In the genomic region with DNA sequence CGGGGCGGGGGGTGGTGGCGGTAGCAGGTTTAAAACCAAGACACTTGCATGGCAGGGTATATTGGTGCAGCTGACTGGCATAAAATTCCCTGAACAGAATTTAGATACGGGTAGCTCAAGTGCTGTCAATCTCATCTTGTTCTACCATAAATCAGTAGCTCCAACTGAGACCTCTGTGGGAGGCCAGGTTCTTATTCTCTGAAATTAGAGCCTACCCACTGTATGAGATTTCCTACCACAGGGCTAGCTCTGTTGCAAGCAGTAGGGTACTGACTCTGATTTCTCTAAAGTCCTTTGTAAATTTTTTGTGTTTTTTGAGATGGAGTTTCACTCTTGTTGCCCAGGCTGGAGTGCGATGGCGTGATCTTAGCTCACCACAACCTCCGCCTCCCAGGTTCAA, we compare ENCODE assay signal across 24 cellular contexts.
"Had no signal": no experiment of that assay in that cellular context is flagged by ENCODE, and none has a peak within 500 bp of the region (broad histone marks: within the 10 kb centered on the region; RNA-seq: fewer than 3 reads in every experiment).

No MANE protein-coding gene starts in this region.

- H3K27ac ChIP-seq: adrenal gland, body of pancreas, foreskin keratinocyte, gastrocnemius medialis, heart left ventricle had no signal

- H3K4me3 ChIP-seq: adrenal gland, body of pancreas, gastrocnemius medialis, heart left ventricle had no signal

- DNase-seq: activated CD4-positive, alpha-beta memory T cell treated with anti-CD3 and anti-CD28 coated beads for 36 hours; activated CD4-positive, alpha-beta T cell treated with anti-CD3 and anti-CD28 coated beads for 36 hours; activated CD4-positive, alpha-beta T cell treated with anti-CD3 and anti-CD28 coated beads, Interleukin-2, amount 10 ng/mL, durations not matched to agents 24 days and 14 days; activated CD4-positive, CD25-positive, alpha-beta regulatory T cell; activated CD4-positive, CD25-positive, alpha-beta regulatory T cell treated with anti-CD3 and anti-CD28 coated beads, Interleukin-2, amount 50 U/mL, for 72 hours; activated CD8-positive, alpha-beta memory T cell treated with anti-CD3 and anti-CD28 coated beads, Interleukin-2, amount 10 ng/mL, durations not matched to agents 7 days and 5 days; activated CD8-positive, alpha-beta memory T cell treated with anti-CD3 and anti-CD28 coated beads, Interleukin-2, amount 50 U/mL, for 4 hours; activated CD8-positive, alpha-beta T cell treated with anti-CD3 and anti-CD28 coated beads, Interleukin-2, amount 10 ng/mL, durations not matched to agents 7 days and 5 days; activated effector memory CD4-positive, alpha-beta T cell treated with anti-CD3 and anti-CD28 coated beads, Interleukin-2, amount 50 U/mL, for 16 hours; activated naive CD4-positive, alpha-beta T cell treated with anti-CD3 and anti-CD28 coated beads for 36 hours; activated naive CD8-positive, alpha-beta T cell treated with anti-CD3 and anti-CD28 coated beads for 36 hours; activated naive CD8-positive, alpha-beta T cell treated with anti-CD3 and anti-CD28 coated beads, Interleukin-2, amount 50 U/mL, for 24 hours; activated T-cell treated with anti-CD3 and anti-CD28 coated beads, Interleukin-2, amount 50 U/mL, for 1 hour; activated T-cell treated with anti-CD3 and anti-CD28 coated beads, Interleukin-2, amount 50 U/mL, for 48 hours; adrenal gland; amygdala; body of pancreas; effector memory CD4-positive, alpha-beta T cell; endodermal cell; foreskin keratinocyte; gastrocnemius medialis; glutamatergic neuron; heart left ventricle; T-helper 2 cell had no signal
